Comparison of ENCODE assay signal across 8 cellular contexts in the genomic region with DNA sequence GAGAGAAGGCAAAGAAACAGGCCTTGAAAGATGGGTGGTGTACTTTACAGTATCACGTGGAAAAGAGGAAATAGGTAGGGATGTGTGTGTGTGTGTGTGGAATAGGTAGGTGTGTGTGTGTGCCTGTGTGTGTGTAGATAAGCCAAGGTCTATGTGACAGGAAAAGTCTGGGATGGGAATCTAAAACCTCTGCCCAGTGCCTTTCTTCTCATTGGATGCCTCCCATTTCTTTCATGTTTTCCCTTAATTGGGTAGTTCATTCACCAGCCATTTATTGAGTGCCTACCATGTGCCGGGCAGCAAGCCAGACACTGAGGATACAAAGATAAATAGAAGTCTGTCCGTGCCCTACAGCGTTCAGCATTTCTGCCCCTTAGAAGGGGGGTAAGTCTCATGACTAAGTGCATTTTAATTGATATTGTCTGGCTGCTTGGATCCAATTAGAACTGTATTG. TPM values are rescaled to one million over a fixed set of nuclear protein-coding genes. Genes with fewer than 3 reads are reported as not detected.
DNase-seq lines count a peak whose midpoint lies in the region; FAIRE-seq and TF ChIP-seq lines count a peak whose summit lies in the region.

No MANE protein-coding gene starts in this region.

- H3K4me3 Mint-ChIP-seq in activated naive CD4-positive, alpha-beta T cell treated with anti-CD3 and anti-CD28 coated beads for 36 hours = peak overlapping the region; percentile 92

- TF ChIP-seq CTCF in stomach (IDR thresholded peaks at IDR 0.05) = no peak

- H3K4me3 ChIP-seq in adipocyte (ENCODE audit: low read length) (peak overlapping the region; percentile 94), stomach (peak overlapping the region; percentile 65 to 92 (median 78))

- no peak for TF ChIP-seq EP300 in stomach (IDR thresholded peaks at IDR 0.05)

- intact Hi-C loops in activated naive CD4-positive, alpha-beta T cell treated with anti-CD3 and anti-CD28 coated beads for 36 hours (cut with micrococcal nuclease) = loop anchor here (5.0 kb wide), 1 partner anchor 400 kb away; a partner anchor contains a TSS
- intact Hi-C loops in stomach (cut with DNase I; ENCODE audit: low total_unique reads) = loop anchor here (10.0 kb wide), 1 partner anchor 123 kb away; no protein-coding TSS in a partner anchor

- H3K9ac ChIP-seq in adipocyte (ENCODE audit: low read length) = peak overlapping the region; percentile 95

- TF ChIP-seq POLR2A in stomach (IDR thresholded peaks at IDR 0.05) = no peak

- H3K27ac ChIP-seq in stomach = peak overlapping the region in 4 of 5 donors; percentile 91 to 95 (median 92)

- H3K9me3 ChIP-seq in adipocyte (ENCODE audit: control insufficient read depth, low read length) (no peaks in the 10 kb centered on the region), stomach (no peaks in the 10 kb centered on the region)

- H3K4me1 ChIP-seq in adipocyte (ENCODE audit: control insufficient read depth, insufficient read depth, low read length) (peaks cover 29% of the 10 kb centered on the region), stomach (peaks cover 20 to 42% (median 32%) of the 10 kb centered on the region in 4 donors)

- H3K27ac Mint-ChIP-seq in activated naive CD4-positive, alpha-beta T cell treated with anti-CD3 and anti-CD28 coated beads for 36 hours = peak overlapping the region; percentile 92

- H3K9me3 Mint-ChIP-seq in activated naive CD4-positive, alpha-beta T cell treated with anti-CD3 and anti-CD28 coated beads for 36 hours = no peaks in the 10 kb centered on the region

- peaks cover 28% of the 10 kb centered on the region for H3K4me1 Mint-ChIP-seq in activated naive CD4-positive, alpha-beta T cell treated with anti-CD3 and anti-CD28 coated beads for 36 hours (ENCODE audit: low read depth)

- peaks cover 9% of the 10 kb centered on the region for H3K36me3 Mint-ChIP-seq in activated naive CD4-positive, alpha-beta T cell treated with anti-CD3 and anti-CD28 coated beads for 36 hours (ENCODE audit: low read depth)

- CTCF ChIA-PET in activated naive CD4-positive, alpha-beta T cell treated with anti-CD3 and anti-CD28 coated beads for 36 hours (lab: Charles Lee) = interaction anchor here (1.3 to 2.3 kb wide), 2 partner anchors 11 to 66 kb away, joined by 3 to 28 read pairs; no protein-coding TSS in a partner anchor

- no peak for FAIRE-seq in urothelium cell line (lab: Jason Lieb, UNC)

- DNase-seq in activated naive CD4-positive, alpha-beta T cell treated with anti-CD3 and anti-CD28 coated beads for 36 hours = no peak
- no peak for DNase-seq in activated naive CD4-positive, alpha-beta T cell treated with Interleukin-2 at 50 U/mL for 16 hours
- DNase-seq in adipocyte (ENCODE audit: low read depth) (peak; percentile 19), inferior parietal cortex (ENCODE audit: extremely low spot score) (peak; percentile 75), stomach (no peak), NCI-H82 (lab: John Stamatoyannopoulos, UW) (no peak), urothelium cell line (ENCODE audit: low spot score) (no peak)
- no peak for DNase-seq in activated effector memory CD4-positive, alpha-beta T cell treated with anti-CD3 and anti-CD28 coated beads, Interleukin-2, amount 50 U/mL, for 16 hours

- H3K27me3 ChIP-seq in adipocyte (replicated peaks; ENCODE audit: control insufficient read depth, insufficient read depth, low read length) (no peaks in the 10 kb centered on the region), stomach (no peaks in the 10 kb centered on the region)

- no peaks in the 10 kb centered on the region for H3K27me3 Mint-ChIP-seq in activated naive CD4-positive, alpha-beta T cell treated with anti-CD3 and anti-CD28 coated beads for 36 hours (ENCODE audit: low read depth)

- H3K36me3 ChIP-seq in adipocyte (ENCODE audit: control insufficient read depth, insufficient read depth, low read length, severe bottlenecking) (peaks cover 5% of the 10 kb centered on the region), stomach (peaks cover 0 to 35% (median 28%) of the 10 kb centered on the region in 4 donors)

- WGBS in stomach, 5 donors = 17 to 33% (median 24%) methylated on average over 4 of the region's 4 CpGs

RNA-seq across cellular contexts. Expression of a gene that starts 1.0 kb away (rescaled TPM):
- total RNA-seq in activated naive CD4-positive, alpha-beta T cell treated with anti-CD3 and anti-CD28 coated beads for 36 hours = 10 to 100 TPM; 44.4 to 45.2 TPM
- 10 to 100 TPM in 3 of 5 donors, 1 to 10 TPM in 1, under 1 TPM in 1; 0.58 to 28.3 (median 10.1) TPM for total RNA-seq in stomach
- 10 to 100 TPM; 41.0 to 59.3 (median 49.7) TPM for polyA plus RNA-seq in stomach

RNA-seq across cellular contexts. Expression of a gene that starts 31.9 kb away (rescaled TPM):
- 1 to 10 TPM; 5.7 to 6.8 TPM for total RNA-seq in activated naive CD4-positive, alpha-beta T cell treated with anti-CD3 and anti-CD28 coated beads for 36 hours
- total RNA-seq in stomach = 100 to 1,000 TPM in 1 of 5 donors, 10 to 100 TPM in 3, 1 to 10 TPM in 1; 9.0 to 200 (median 24.1) TPM
- 10 to 100 TPM in 2 of 3 donors, 1 to 10 TPM in 1; 6.0 to 21.4 (median 20.1) TPM for polyA plus RNA-seq in stomach

RNA-seq across cellular contexts. Expression of a gene that starts 48.4 kb away (rescaled TPM):
- total RNA-seq in activated naive CD4-positive, alpha-beta T cell treated with anti-CD3 and anti-CD28 coated beads for 36 hours = under 1 TPM; 0.33 to 0.57 TPM
- 10 to 100 TPM in 4 of 5 donors, 1 to 10 TPM in 1; 5.5 to 22.8 (median 13.9) TPM for total RNA-seq in stomach
- 10 to 100 TPM in 2 of 3 donors, 1 to 10 TPM in 1; 6.3 to 12.1 (median 10.6) TPM for polyA plus RNA-seq in stomach

RNA-seq across cellular contexts. Expression of a gene that starts 49.6 kb away (rescaled TPM):
- total RNA-seq in activated naive CD4-positive, alpha-beta T cell treated with anti-CD3 and anti-CD28 coated beads for 36 hours = 10 to 100 TPM; 27.8 to 29.6 TPM
- 100 to 1,000 TPM in 1 of 5 donors, 10 to 100 TPM in 4; 10.5 to 156 (median 55.9) TPM for total RNA-seq in stomach
- 10 to 100 TPM; 56.8 to 92.4 (median 70.5) TPM for polyA plus RNA-seq in stomach

RNA-seq across cellular contexts. Expression of a gene that starts 50.0 kb away (rescaled TPM):
- 10 to 100 TPM; 28.0 to 29.4 TPM for total RNA-seq in activated naive CD4-positive, alpha-beta T cell treated with anti-CD3 and anti-CD28 coated beads for 36 hours
- 10 to 100 TPM in 2 of 5 donors, 1 to 10 TPM in 3; 4.9 to 15.9 (median 7.6) TPM for total RNA-seq in stomach
- polyA plus RNA-seq in stomach = 10 to 100 TPM; 11.9 to 15.6 (median 15.3) TPM

Comparison
In these comparisons a context has a peak if more than half of its experiments do, and no peak if none do; other contexts are left out.
1. DNase-seq: peak in adipocyte (single experiment) and inferior parietal cortex (single experiment); none in activated naive CD4-positive, alpha-beta T cell treated with anti-CD3 and anti-CD28 coated beads for 36 hours (single experiment), activated naive CD4-positive, alpha-beta T cell treated with Interleukin-2 at 50 U/mL for 16 hours (single experiment), stomach (single experiment), activated effector memory CD4-positive, alpha-beta T cell treated with anti-CD3 and anti-CD28 coated beads, Interleukin-2, amount 50 U/mL, for 16 hours (single experiment), NCI-H82 (single experiment) and urothelium cell line (single experiment).
2. RNA of a gene that starts 48.4 kb away (total RNA-seq): 5.5 to 22.8 TPM in stomach; 0.33 to 0.57 TPM in activated naive CD4-positive, alpha-beta T cell treated with anti-CD3 and anti-CD28 coated beads for 36 hours; every median in the first group is over 4 times any median in the second.